In genomic region chr3:140089403-140090072, GRCh38 we compare ENCODE assay signal across 34 cellular contexts.
"Had no signal": no experiment of that assay in that cellular context is flagged by ENCODE, and none has a peak within 500 bp of the region (broad histone marks: within the 10 kb centered on the region; RNA-seq: fewer than 3 reads in every experiment).

No MANE protein-coding gene starts in this region.

- H3K4me1 ChIP-seq: ascending aorta, breast epithelium, foreskin keratinocyte had no signal

- H3K4me3 ChIP-seq: ascending aorta, breast epithelium, cardiac muscle cell, coronary artery, dorsolateral prefrontal cortex, esophagus muscularis mucosa, gastrocnemius medialis, heart right ventricle, hepatocyte had no signal

- H3K9me3 ChIP-seq: ascending aorta, breast epithelium, esophagus muscularis mucosa, gastrocnemius medialis had no signal

- DNase-seq: activated CD4-positive, alpha-beta memory T cell treated with anti-CD3 and anti-CD28 coated beads, Interleukin-2, amount 10 ng/mL, durations not matched to agents 7 days and 5 days; activated CD4-positive, alpha-beta T cell treated with anti-CD3 and anti-CD28 coated beads for 36 hours; activated CD4-positive, alpha-beta T cell treated with anti-CD3 and anti-CD28 coated beads, Interleukin-2, amount 10 ng/mL, durations not matched to agents 24 days and 14 days; activated CD4-positive, CD25-positive, alpha-beta regulatory T cell; activated CD4-positive, CD25-positive, alpha-beta regulatory T cell treated with anti-CD3 and anti-CD28 coated beads, Interleukin-2, amount 50 U/mL, for 72 hours; activated CD8-positive, alpha-beta memory T cell treated with anti-CD3 and anti-CD28 coated beads, Interleukin-2, amount 50 U/mL, for 48 hours; activated gamma-delta T cell; activated naive CD4-positive, alpha-beta T cell; activated naive CD4-positive, alpha-beta T cell treated with anti-CD3 and anti-CD28 coated beads, Interleukin-2, amount 10 ng/mL, durations not matched to agents 7 days and 5 days; activated naive CD8-positive, alpha-beta T cell treated with anti-CD3 and anti-CD28 coated beads, Interleukin-2, amount 10 ng/mL, durations not matched to agents 7 days and 5 days; activated T-cell treated with anti-CD3 and anti-CD28 coated beads for 4 hours; activated T-cell treated with anti-CD3 and anti-CD28 coated beads, Interleukin-2, amount 50 U/mL, for 24 hours; activated T-cell treated with anti-CD3 and anti-CD28 coated beads, Interleukin-2, amount 50 U/mL, for 72 hours; dorsolateral prefrontal cortex; effector memory CD4-positive, alpha-beta T cell; erythroblast; foreskin keratinocyte; gastrocnemius medialis; glutamatergic neuron; heart right ventricle; T-helper 17 cell; T1000; WERI-Rb-1 had no signal

- H3K27ac ChIP-seq: ascending aorta, breast epithelium, cardiac muscle cell, coronary artery, dorsolateral prefrontal cortex, esophagus muscularis mucosa, foreskin keratinocyte, gastrocnemius medialis, heart right ventricle, hepatocyte, WERI-Rb-1 had no signal

- H3K9me3 Mint-ChIP-seq: activated CD4-positive, alpha-beta memory T cell treated with anti-CD3 and anti-CD28 coated beads, Interleukin-2, amount 10 ng/mL, durations not matched to agents 7 days and 5 days; activated CD4-positive, alpha-beta T cell treated with anti-CD3 and anti-CD28 coated beads, Interleukin-2, amount 10 ng/mL, durations not matched to agents 24 days and 14 days; activated naive CD4-positive, alpha-beta T cell treated with anti-CD3 and anti-CD28 coated beads, Interleukin-2, amount 10 ng/mL, durations not matched to agents 7 days and 5 days; activated naive CD8-positive, alpha-beta T cell treated with anti-CD3 and anti-CD28 coated beads, Interleukin-2, amount 10 ng/mL, durations not matched to agents 7 days and 5 days; activated T-cell treated with anti-CD3 and anti-CD28 coated beads, Interleukin-2, amount 50 U/mL, for 24 hours; central memory CD8-positive, alpha-beta T cell; T-helper 2 cell treated with Interferon-gamma antibody and Interleukin-4, amounts not matched to agents 5 μg/mL and 100 μg/mL, for 36 hours had no signal

- H3K27ac Mint-ChIP-seq: activated CD4-positive, alpha-beta memory T cell treated with anti-CD3 and anti-CD28 coated beads, Interleukin-2, amount 10 ng/mL, durations not matched to agents 7 days and 5 days; activated CD4-positive, alpha-beta T cell treated with anti-CD3 and anti-CD28 coated beads for 36 hours; activated CD4-positive, alpha-beta T cell treated with anti-CD3 and anti-CD28 coated beads, Interleukin-2, amount 10 ng/mL, durations not matched to agents 24 days and 14 days; activated naive CD4-positive, alpha-beta T cell treated with anti-CD3 and anti-CD28 coated beads, Interleukin-2, amount 10 ng/mL, durations not matched to agents 7 days and 5 days; activated naive CD4-positive, alpha-beta T cell treated with anti-CD3 and anti-CD28 coated beads, Interleukin-2, amount 50 U/mL, for 72 hours; activated naive CD8-positive, alpha-beta T cell treated with anti-CD3 and anti-CD28 coated beads, Interleukin-2, amount 10 ng/mL, durations not matched to agents 7 days and 5 days; activated T-cell treated with anti-CD3 and anti-CD28 coated beads, Interleukin-2, amount 50 U/mL, for 24 hours; activated T-cell treated with anti-CD3 and anti-CD28 coated beads, Interleukin-2, amount 50 U/mL, for 72 hours; brain; dendritic cell treated with granulocyte-macrophage colony-stimulating factor and Interleukin-4, amounts not matched to agents 40 ng/mL and 50 ng/mL, for 4 days; T-helper 17 cell; T-helper 2 cell treated with Interferon-gamma antibody and Interleukin-4, amounts not matched to agents 5 μg/mL and 100 μg/mL, for 36 hours had no signal

- H3K36me3 ChIP-seq: ascending aorta, breast epithelium, cardiac muscle cell, esophagus muscularis mucosa, gastrocnemius medialis, heart right ventricle, WERI-Rb-1 had no signal

- H3K4me3 Mint-ChIP-seq: activated CD4-positive, alpha-beta memory T cell treated with anti-CD3 and anti-CD28 coated beads, Interleukin-2, amount 10 ng/mL, durations not matched to agents 7 days and 5 days; activated CD4-positive, alpha-beta T cell treated with anti-CD3 and anti-CD28 coated beads for 36 hours; activated CD4-positive, alpha-beta T cell treated with anti-CD3 and anti-CD28 coated beads, Interleukin-2, amount 10 ng/mL, durations not matched to agents 24 days and 14 days; activated naive CD4-positive, alpha-beta T cell treated with anti-CD3 and anti-CD28 coated beads, Interleukin-2, amount 10 ng/mL, durations not matched to agents 7 days and 5 days; activated naive CD8-positive, alpha-beta T cell treated with anti-CD3 and anti-CD28 coated beads, Interleukin-2, amount 10 ng/mL, durations not matched to agents 7 days and 5 days; activated T-cell treated with anti-CD3 and anti-CD28 coated beads, Interleukin-2, amount 50 U/mL, for 24 hours; activated T-cell treated with anti-CD3 and anti-CD28 coated beads, Interleukin-2, amount 50 U/mL, for 72 hours; brain; central memory CD8-positive, alpha-beta T cell; dendritic cell treated with granulocyte-macrophage colony-stimulating factor and Interleukin-4, amounts not matched to agents 40 ng/mL and 50 ng/mL, for 4 days; T-helper 17 cell; T-helper 2 cell treated with Interferon-gamma antibody and Interleukin-4, amounts not matched to agents 5 μg/mL and 100 μg/mL, for 36 hours had no signal

- H2AFZ ChIP-seq: hepatocyte had no signal

- H3K36me3 Mint-ChIP-seq: activated naive CD4-positive, alpha-beta T cell treated with anti-CD3 and anti-CD28 coated beads, Interleukin-2, amount 10 ng/mL, durations not matched to agents 7 days and 5 days; activated naive CD4-positive, alpha-beta T cell treated with anti-CD3 and anti-CD28 coated beads, Interleukin-2, amount 50 U/mL, for 72 hours; activated naive CD8-positive, alpha-beta T cell treated with anti-CD3 and anti-CD28 coated beads, Interleukin-2, amount 10 ng/mL, durations not matched to agents 7 days and 5 days; brain had no signal

- H3K27me3 Mint-ChIP-seq: activated CD4-positive, alpha-beta memory T cell treated with anti-CD3 and anti-CD28 coated beads, Interleukin-2, amount 10 ng/mL, durations not matched to agents 7 days and 5 days; activated CD4-positive, alpha-beta T cell treated with anti-CD3 and anti-CD28 coated beads, Interleukin-2, amount 10 ng/mL, durations not matched to agents 24 days and 14 days; activated naive CD4-positive, alpha-beta T cell treated with anti-CD3 and anti-CD28 coated beads, Interleukin-2, amount 10 ng/mL, durations not matched to agents 7 days and 5 days; central memory CD8-positive, alpha-beta T cell; dendritic cell treated with granulocyte-macrophage colony-stimulating factor and Interleukin-4, amounts not matched to agents 40 ng/mL and 50 ng/mL, for 4 days; T-helper 17 cell had no signal

- H3K27me3 ChIP-seq: ascending aorta, breast epithelium, cardiac muscle cell, dorsolateral prefrontal cortex, esophagus muscularis mucosa, gastrocnemius medialis, hepatocyte had no signal

- ATAC-seq: activated CD4-positive, alpha-beta T cell treated with anti-CD3 and anti-CD28 coated beads for 36 hours; activated naive CD4-positive, alpha-beta T cell treated with anti-CD3 and anti-CD28 coated beads, Interleukin-2, amount 50 U/mL, for 72 hours; activated T-cell treated with anti-CD3 and anti-CD28 coated beads, Interleukin-2, amount 50 U/mL, for 72 hours; foreskin keratinocyte; gastrocnemius medialis; heart right ventricle; T-helper 17 cell had no signal

- H3K4me2 ChIP-seq: hepatocyte had no signal

- H3K79me2 ChIP-seq: hepatocyte had no signal

- H3K4me1 Mint-ChIP-seq: activated CD4-positive, alpha-beta memory T cell treated with anti-CD3 and anti-CD28 coated beads, Interleukin-2, amount 10 ng/mL, durations not matched to agents 7 days and 5 days; activated CD4-positive, alpha-beta T cell treated with anti-CD3 and anti-CD28 coated beads for 36 hours; activated CD4-positive, alpha-beta T cell treated with anti-CD3 and anti-CD28 coated beads, Interleukin-2, amount 10 ng/mL, durations not matched to agents 24 days and 14 days; activated naive CD4-positive, alpha-beta T cell treated with anti-CD3 and anti-CD28 coated beads, Interleukin-2, amount 10 ng/mL, durations not matched to agents 7 days and 5 days; activated naive CD8-positive, alpha-beta T cell treated with anti-CD3 and anti-CD28 coated beads, Interleukin-2, amount 10 ng/mL, durations not matched to agents 7 days and 5 days; central memory CD8-positive, alpha-beta T cell; T-helper 17 cell had no signal
